Comparison of ENCODE assay signal across 1 cellular context in genomic region chr14:75068294-75069020, GRCh38.
TF ChIP-seq lines count a peak whose summit lies in the region.

No MANE protein-coding gene starts in this region.

TF ChIP-seq in GM12878, 131 proteins besides CTCF, POLR2A, EP300 and RAD21:
- TF ChIP-seq YBX1 (IDR thresholded peaks at IDR 0.05) (0 out of 2 replicates have a peak, but pooled peaks have one; percentile 39), NRF1 (conservative IDR thresholded peaks at IDR 0.05; ENCODE audit: low read depth, low read length) (no peak), STAT3 (IDR thresholded peaks at IDR 0.05; ENCODE audit: low read depth, low read length) (no peak)
- TF ChIP-seq, protein P1, sequence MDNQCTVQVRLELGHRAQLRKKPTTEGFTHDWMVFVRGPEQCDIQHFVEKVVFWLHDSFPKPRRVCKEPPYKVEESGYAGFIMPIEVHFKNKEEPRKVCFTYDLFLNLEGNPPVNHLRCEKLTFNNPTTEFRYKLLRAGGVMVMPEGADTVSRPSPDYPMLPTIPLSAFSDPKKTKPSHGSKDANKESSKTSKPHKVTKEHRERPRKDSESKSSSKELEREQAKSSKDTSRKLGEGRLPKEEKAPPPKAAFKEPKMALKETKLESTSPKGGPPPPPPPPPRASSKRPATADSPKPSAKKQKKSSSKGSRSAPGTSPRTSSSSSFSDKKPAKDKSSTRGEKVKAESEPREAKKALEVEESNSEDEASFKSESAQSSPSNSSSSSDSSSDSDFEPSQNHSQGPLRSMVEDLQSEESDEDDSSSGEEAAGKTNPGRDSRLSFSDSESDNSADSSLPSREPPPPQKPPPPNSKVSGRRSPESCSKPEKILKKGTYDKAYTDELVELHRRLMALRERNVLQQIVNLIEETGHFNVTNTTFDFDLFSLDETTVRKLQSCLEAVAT (IDR thresholded peaks at IDR 0.05) = 0 out of 2 replicates have a peak, but pooled peaks have one; percentile 47
